ENCODE assay signal across 8 cellular contexts in genomic region chr7:12771378-12771877, GRCh38.
DNase-seq lines count a peak whose midpoint lies in the region; ATAC-seq and TF ChIP-seq lines count a peak whose summit lies in the region.

No MANE protein-coding gene starts in this region.

- peak overlapping the region; percentile 44 for H3K27ac Mint-ChIP-seq in endodermal cell
- no peak overlapping the region for H3K27ac Mint-ChIP-seq in activated CD8-positive, alpha-beta T cell treated with anti-CD3 and anti-CD28 coated beads, Interleukin-2, amount 10 ng/mL, durations not matched to agents 7 days and 5 days

- peak overlapping the region; percentile 97 for H3K27ac ChIP-seq in endodermal cell (ENCODE audit: low read depth, low read length)

- no peak for ATAC-seq in activated CD8-positive, alpha-beta T cell treated with anti-CD3 and anti-CD28 coated beads, Interleukin-2, amount 10 ng/mL, durations not matched to agents 7 days and 5 days
- no peak for ATAC-seq in HG03196 (IDR thresholded peaks at IDR 0.05; ENCODE audit: unreplicated experiment)

- peak overlapping the region; percentile 0 for H2AFZ ChIP-seq in neuron (ENCODE audit: low read depth, low read length)

- H3K27me3 ChIP-seq in endodermal cell (ENCODE audit: control insufficient read depth, insufficient read depth, low read length, poor library complexity, severe bottlenecking) (no peaks in the 10 kb centered on the region), neuron (ENCODE audit: insufficient read depth, low read length) (no peaks in the 10 kb centered on the region)

- H3K36me3 ChIP-seq in endodermal cell (ENCODE audit: control insufficient read depth, insufficient read depth, low read length) (no peaks in the 10 kb centered on the region), neuron (ENCODE audit: insufficient read depth, low read length) (no peaks in the 10 kb centered on the region)

- WGBS in endodermal cell (ENCODE audit: insufficient coverage in 1 of 2, insufficient read length in 1 of 2), 2 experiments, result 55 to 83% methylated on average over 7 of the region's 7 CpGs

- H3K4me3 ChIP-seq in endodermal cell (ENCODE audit: low read length), result no peak overlapping the region
- H3K4me3 ChIP-seq in neuron (ENCODE audit: low read length), result peak overlapping the region; percentile 14

- H3K4me3 Mint-ChIP-seq in endodermal cell, result no peak overlapping the region
- H3K4me3 Mint-ChIP-seq in activated CD8-positive, alpha-beta T cell treated with anti-CD3 and anti-CD28 coated beads, Interleukin-2, amount 10 ng/mL, durations not matched to agents 7 days and 5 days, result no peak overlapping the region

- H3K27me3 Mint-ChIP-seq in endodermal cell (ENCODE audit: insufficient read depth), result no peaks in the 10 kb centered on the region
- peaks cover 11% of the 10 kb centered on the region for H3K27me3 Mint-ChIP-seq in activated CD8-positive, alpha-beta T cell treated with anti-CD3 and anti-CD28 coated beads, Interleukin-2, amount 10 ng/mL, durations not matched to agents 7 days and 5 days (ENCODE audit: low read depth)

- DNase-seq in DMS153 treated with DMSO at 0.1 percent for 48 hours (lab: John Stamatoyannopoulos, UW; ENCODE audit: unreplicated experiment), result peak; percentile 94
- peak; percentile 30 for DNase-seq in NCI-H2196 treated with DMSO at 0.1 percent for 48 hours (lab: John Stamatoyannopoulos, UW; ENCODE audit: unreplicated experiment)
- DNase-seq in endodermal cell, result no peak
- DNase-seq in activated CD8-positive, alpha-beta T cell treated with anti-CD3 and anti-CD28 coated beads, Interleukin-2, amount 10 ng/mL, durations not matched to agents 7 days and 5 days, result no peak
- DNase-seq in HK-2 (ENCODE audit: unreplicated experiment), result no peak
- DNase-seq in NAMALWA (ENCODE audit: low spot score), result no peak

- no peaks in the 10 kb centered on the region for H3K9me3 ChIP-seq in endodermal cell (ENCODE audit: control insufficient read depth, low read length)
- peaks cover 2% of the 10 kb centered on the region for H3K9me3 ChIP-seq in neuron (ENCODE audit: low read length)

- peaks cover 21% of the 10 kb centered on the region for H3K4me1 Mint-ChIP-seq in endodermal cell
- no peaks in the 10 kb centered on the region for H3K4me1 Mint-ChIP-seq in activated CD8-positive, alpha-beta T cell treated with anti-CD3 and anti-CD28 coated beads, Interleukin-2, amount 10 ng/mL, durations not matched to agents 7 days and 5 days (ENCODE audit: low read depth)

- POLR2A ChIA-PET in activated CD8-positive, alpha-beta T cell treated with anti-CD3 and anti-CD28 coated beads, Interleukin-2, amount 10 ng/mL, durations not matched to agents 7 days and 5 days (lab: Charles Lee), result no interaction called here

- H3K36me3 Mint-ChIP-seq in endodermal cell (ENCODE audit: low read depth), result no peaks in the 10 kb centered on the region
- no peaks in the 10 kb centered on the region for H3K36me3 Mint-ChIP-seq in activated CD8-positive, alpha-beta T cell treated with anti-CD3 and anti-CD28 coated beads, Interleukin-2, amount 10 ng/mL, durations not matched to agents 7 days and 5 days (ENCODE audit: low read depth)

- H3K4me1 ChIP-seq in endodermal cell (ENCODE audit: control insufficient read depth, insufficient read depth, low read length) (no peaks in the 10 kb centered on the region), neuron (ENCODE audit: insufficient read depth, low read length) (peaks cover 36% of the 10 kb centered on the region)

- CTCF ChIA-PET in activated CD8-positive, alpha-beta T cell treated with anti-CD3 and anti-CD28 coated beads, Interleukin-2, amount 10 ng/mL, durations not matched to agents 7 days and 5 days (lab: Charles Lee), result interaction anchor here (0.6 kb wide), 1 partner anchor 149 kb away, joined by 3 read pairs; no protein-coding TSS in a partner anchor

- TF ChIP-seq CTCF in endodermal cell (conservative IDR thresholded peaks at IDR 0.05), result no peak

- H3K9ac ChIP-seq in endodermal cell (ENCODE audit: extremely low read depth, low read length, poor library complexity, severe bottlenecking), result no peak overlapping the region

- peaks cover 6% of the 10 kb centered on the region for H3K9me3 Mint-ChIP-seq in endodermal cell
- H3K9me3 Mint-ChIP-seq in activated CD8-positive, alpha-beta T cell treated with anti-CD3 and anti-CD28 coated beads, Interleukin-2, amount 10 ng/mL, durations not matched to agents 7 days and 5 days (ENCODE audit: insufficient read depth), result no peaks in the 10 kb centered on the region

Comparison
In these comparisons a context has a peak if more than half of its experiments do, and no peak if none do; other contexts are left out.
1. DNase-seq: peak in DMS153 treated with DMSO at 0.1 percent for 48 hours (single experiment) and NCI-H2196 treated with DMSO at 0.1 percent for 48 hours (single experiment); none in endodermal cell (single experiment), activated CD8-positive, alpha-beta T cell treated with anti-CD3 and anti-CD28 coated beads, Interleukin-2, amount 10 ng/mL, durations not matched to agents 7 days and 5 days (single experiment), HK-2 (single experiment) and NAMALWA (single experiment).